ENCODE assay signal across 8 cellular contexts in genomic region chr1:110034451-110035235, GRCh38. TPM values are rescaled to one million over a fixed set of nuclear protein-coding genes. Genes with fewer than 3 reads are reported as not detected.
A peak's percentile ranks its signal among the peaks of the same experiment; 100 is the strongest.
DNase-seq lines count a peak whose midpoint lies in the region; ATAC-seq and TF ChIP-seq lines count a peak whose summit lies in the region.

A gene with protein sequence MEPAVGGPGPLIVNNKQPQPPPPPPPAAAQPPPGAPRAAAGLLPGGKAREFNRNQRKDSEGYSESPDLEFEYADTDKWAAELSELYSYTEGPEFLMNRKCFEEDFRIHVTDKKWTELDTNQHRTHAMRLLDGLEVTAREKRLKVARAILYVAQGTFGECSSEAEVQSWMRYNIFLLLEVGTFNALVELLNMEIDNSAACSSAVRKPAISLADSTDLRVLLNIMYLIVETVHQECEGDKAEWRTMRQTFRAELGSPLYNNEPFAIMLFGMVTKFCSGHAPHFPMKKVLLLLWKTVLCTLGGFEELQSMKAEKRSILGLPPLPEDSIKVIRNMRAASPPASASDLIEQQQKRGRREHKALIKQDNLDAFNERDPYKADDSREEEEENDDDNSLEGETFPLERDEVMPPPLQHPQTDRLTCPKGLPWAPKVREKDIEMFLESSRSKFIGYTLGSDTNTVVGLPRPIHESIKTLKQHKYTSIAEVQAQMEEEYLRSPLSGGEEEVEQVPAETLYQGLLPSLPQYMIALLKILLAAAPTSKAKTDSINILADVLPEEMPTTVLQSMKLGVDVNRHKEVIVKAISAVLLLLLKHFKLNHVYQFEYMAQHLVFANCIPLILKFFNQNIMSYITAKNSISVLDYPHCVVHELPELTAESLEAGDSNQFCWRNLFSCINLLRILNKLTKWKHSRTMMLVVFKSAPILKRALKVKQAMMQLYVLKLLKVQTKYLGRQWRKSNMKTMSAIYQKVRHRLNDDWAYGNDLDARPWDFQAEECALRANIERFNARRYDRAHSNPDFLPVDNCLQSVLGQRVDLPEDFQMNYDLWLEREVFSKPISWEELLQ (plus strand): TSS chr1:110034624. CDS start chr1:110034638, 14 bp downstream.

- H3K4me3 ChIP-seq in Loucy (ENCODE audit: low read length, poor library complexity, severe bottlenecking) (peak within 1 kb of the TSS; percentile 84), fibroblast of the aortic adventitia (ENCODE audit: low read depth, low read length) (peak within 1 kb of the TSS; percentile 85)

- H4K20me1 ChIP-seq in Loucy (ENCODE audit: insufficient read depth, low read length, poor library complexity, severe bottlenecking), result peaks cover 13% of the 10 kb centered on the region

- peaks cover 16% of the 10 kb centered on the region; the same call in 1 of the 2 replicates for H3K36me3 ChIP-seq in Loucy (ENCODE audit: insufficient read depth, low read length)

- no peaks in the 10 kb centered on the region for H3F3A ChIP-seq in Loucy (ENCODE audit: low read depth)

- H3K9ac ChIP-seq in Loucy (ENCODE audit: low read depth, low read length, poor library complexity, severe bottlenecking), result peak within 1 kb of the TSS; percentile 86

- TF ChIP-seq CTCF in Loucy (conservative IDR thresholded peaks at IDR 0.05; ENCODE audit: low read length), result no peak
- TF ChIP-seq CTCF in fibroblast of the aortic adventitia (IDR thresholded peaks at IDR 0.05; ENCODE audit: insufficient read depth, low read length), result no peak
- no peak for TF ChIP-seq CTCF in nephron progenitor cell (IDR thresholded peaks at IDR 0.05)

- H3K36me3 Mint-ChIP-seq in nephron progenitor cell (ENCODE audit: low read depth), result peaks cover 15% of the 10 kb centered on the region

- no peaks in the 10 kb centered on the region for H3K9me3 ChIP-seq in Loucy (ENCODE audit: insufficient read depth, low read depth, low read length)

- peak within 1 kb of the TSS; percentile 84 for H3K27ac Mint-ChIP-seq in nephron progenitor cell
- peak within 1 kb of the TSS; percentile 94 to 96 for H3K27ac Mint-ChIP-seq in stimulated activated naive CD8-positive, alpha-beta T cell treated with anti-CD3 and anti-CD28 coated beads, Interleukin-15, amount 100 ng/mL, for 72 hours

- H3K4me1 Mint-ChIP-seq in nephron progenitor cell, result peaks cover 64% of the 10 kb centered on the region
- H3K4me1 Mint-ChIP-seq in stimulated activated naive CD8-positive, alpha-beta T cell treated with anti-CD3 and anti-CD28 coated beads, Interleukin-15, amount 100 ng/mL, for 72 hours, result peaks cover 56% of the 10 kb centered on the region

- H3K27me3 Mint-ChIP-seq in nephron progenitor cell (ENCODE audit: low read depth, poor library complexity), result no peaks in the 10 kb centered on the region
- no peaks in the 10 kb centered on the region for H3K27me3 Mint-ChIP-seq in stimulated activated naive CD8-positive, alpha-beta T cell treated with anti-CD3 and anti-CD28 coated beads, Interleukin-15, amount 100 ng/mL, for 72 hours

- H3K79me2 ChIP-seq in Loucy (ENCODE audit: insufficient read depth, low read length), result peaks cover 31% of the 10 kb centered on the region

- peak within 1 kb of the TSS; percentile 96 for H3K4me3 Mint-ChIP-seq in nephron progenitor cell
- H3K4me3 Mint-ChIP-seq in stimulated activated naive CD8-positive, alpha-beta T cell treated with anti-CD3 and anti-CD28 coated beads, Interleukin-15, amount 100 ng/mL, for 72 hours, result peak within 1 kb of the TSS; percentile 89 to 96

- ATAC-seq in stimulated activated naive CD8-positive, alpha-beta T cell treated with anti-CD3 and anti-CD28 coated beads, Interleukin-15, amount 100 ng/mL, for 72 hours, result peak; percentile 95

- TF ChIP-seq POLR2A in Raji (IDR thresholded peaks at IDR 0.05; ENCODE audit: insufficient read depth, low read depth, low read length), result peak; percentile 77

- no peaks in the 10 kb centered on the region for H3K9me2 ChIP-seq in Loucy (replicated peaks; ENCODE audit: low read depth, low read length)

- H3K27me3 ChIP-seq in Loucy (ENCODE audit: insufficient read depth, low read length, poor library complexity, severe bottlenecking), result no peaks in the 10 kb centered on the region

- DNase-seq in EH (ENCODE audit: low read depth), result peak; percentile 98
- DNase-seq in H4 (ENCODE audit: low spot score), result peak; percentile 94
- DNase-seq in activated T-helper 9 cell treated with anti-CD3 and anti-CD28 coated beads, Interleukin-2, amount 50 U/mL, for 16 hours (ENCODE audit: low read depth), result peak; percentile 83
- DNase-seq in fibroblast of the aortic adventitia (ENCODE audit: low read depth), result peak; percentile 98
- peak; percentile 86 for DNase-seq in nephron progenitor cell
- peak; percentile 88 to 94 for DNase-seq in stimulated activated naive CD8-positive, alpha-beta T cell treated with anti-CD3 and anti-CD28 coated beads, Interleukin-15, amount 100 ng/mL, for 72 hours

- H3K4me1 ChIP-seq in Loucy (ENCODE audit: insufficient read depth, low read length, poor library complexity, severe bottlenecking), result peaks cover 30% of the 10 kb centered on the region

- no peaks in the 10 kb centered on the region for H3K9me3 Mint-ChIP-seq in nephron progenitor cell
- no peaks in the 10 kb centered on the region for H3K9me3 Mint-ChIP-seq in stimulated activated naive CD8-positive, alpha-beta T cell treated with anti-CD3 and anti-CD28 coated beads, Interleukin-15, amount 100 ng/mL, for 72 hours

- H3K4me2 ChIP-seq in Loucy (ENCODE audit: low read depth, low read length, poor library complexity, severe bottlenecking), result peak within 1 kb of the TSS; percentile 100

- H2AFZ ChIP-seq in Loucy (ENCODE audit: low read length), result peak within 1 kb of the TSS; percentile 86

RNA-seq across cellular contexts. Expression of the gene that starts here (rescaled TPM):
- total RNA-seq in H4 (2014; rRNA removed; shearing (Covaris generic)), result 16.9 and 17.7 TPM in 2 replicates
- total RNA-seq in fibroblast of the aortic adventitia (ENCODE audit: low replicate concordance), result 29.0 and 50.3 TPM in 2 replicates

Comparison
In these comparisons a context has a peak if more than half of its experiments do, and no peak if none do; other contexts are left out.
1. Peak in every context shown above with its lines: DNase-seq, ATAC-seq and H3K4me3 ChIP-seq.